Comparison of ENCODE assay signal across 23 cellular contexts in the genomic region with DNA sequence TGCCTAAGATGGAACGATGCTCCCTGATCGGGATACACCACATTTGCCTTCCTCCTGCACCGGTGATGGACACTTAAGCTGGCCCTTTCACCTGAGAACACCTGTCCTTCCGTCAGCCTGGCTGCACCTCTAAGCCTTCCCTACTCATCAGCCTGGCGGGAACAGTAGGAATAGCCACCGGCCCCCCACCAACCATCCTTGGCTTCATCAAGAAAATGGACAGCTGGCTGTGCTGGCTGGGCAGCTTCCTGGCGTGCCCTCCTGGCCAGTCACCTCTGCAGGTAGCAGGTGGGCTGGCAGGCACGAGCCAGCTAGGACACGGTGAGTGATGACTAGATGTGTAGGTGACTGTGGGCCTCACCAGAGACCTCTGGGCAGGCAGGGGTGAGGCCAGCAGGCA.
DNase-seq lines count a peak whose midpoint lies in the region; ATAC-seq, FAIRE-seq and TF ChIP-seq lines count a peak whose summit lies in the region.
"Had no signal": no experiment of that assay in that cellular context is flagged by ENCODE, and none has a peak within 500 bp of the region (broad histone marks: within the 10 kb centered on the region; RNA-seq: fewer than 3 reads in every experiment).

No MANE protein-coding gene starts in this region.

- H3K27me3 ChIP-seq in osteoblast (ENCODE audit: insufficient read depth, low read length), result no peaks in the 10 kb centered on the region
- H3K27me3 ChIP-seq: BE2C had no signal

- H3K4me1 ChIP-seq in mucosa of descending colon (ENCODE audit: low read depth) (peaks cover 3% of the 10 kb centered on the region), osteoblast (ENCODE audit: insufficient read depth, low read length) (no peaks in the 10 kb centered on the region)
- H3K4me1 ChIP-seq: HAP-1 had no signal

- H3K4me2 ChIP-seq in osteoblast (ENCODE audit: insufficient read depth, low read length), result no peak overlapping the region

- TF ChIP-seq CTCF in glutamatergic neuron (IDR thresholded peaks at IDR 0.05; ENCODE audit: partially characterized antibody, unreplicated experiment) (no peak), mucosa of descending colon (IDR thresholded peaks at IDR 0.05) (no peak), osteoblast (IDR thresholded peaks at IDR 0.05; ENCODE audit: extremely low read depth, low read depth, low read length) (no peak), osteocyte (IDR thresholded peaks at IDR 0.05) (no peak)

- H3K4me3 ChIP-seq in mucosa of descending colon (no peak overlapping the region), osteoblast (ENCODE audit: insufficient read depth, low read length) (no peak overlapping the region)
- H3K4me3 ChIP-seq: GM12878, HAP-1 had no signal

- intact Hi-C loops in mucosa of descending colon (cut with DNase I, micrococcal nuclease), result no loop called here

- H3K79me2 ChIP-seq in osteoblast (ENCODE audit: insufficient read depth, low read length), result no peaks in the 10 kb centered on the region

- POLR2A ChIA-PET in activated CD4-positive, alpha-beta memory T cell treated with anti-CD3 and anti-CD28 coated beads, Interleukin-2, amount 10 ng/mL, durations not matched to agents 7 days and 5 days (lab: Charles Lee), result no interaction called here

- FAIRE-seq in urothelium cell line (lab: Jason Lieb, UNC), result peak; percentile 13
- FAIRE-seq: A204.1, GM12878, GM19239, H1 had no signal

- H3K36me3 Mint-ChIP-seq in glutamatergic neuron (ENCODE audit: unreplicated experiment), result no peaks in the 10 kb centered on the region
- H3K36me3 Mint-ChIP-seq in activated CD4-positive, alpha-beta memory T cell treated with anti-CD3 and anti-CD28 coated beads, Interleukin-2, amount 10 ng/mL, durations not matched to agents 7 days and 5 days (ENCODE audit: low read depth), result no peaks in the 10 kb centered on the region
- H3K36me3 Mint-ChIP-seq in osteocyte (ENCODE audit: unreplicated experiment), result no peaks in the 10 kb centered on the region
- H3K36me3 Mint-ChIP-seq: CD4-positive, CD25-positive, alpha-beta regulatory T cell; CD8-positive, alpha-beta memory T cell had no signal

- H3K27ac Mint-ChIP-seq in glutamatergic neuron (ENCODE audit: unreplicated experiment) (no peak overlapping the region), osteocyte (ENCODE audit: unreplicated experiment) (no peak overlapping the region)
- H3K27ac Mint-ChIP-seq in activated CD4-positive, alpha-beta memory T cell treated with anti-CD3 and anti-CD28 coated beads, Interleukin-2, amount 10 ng/mL, durations not matched to agents 7 days and 5 days, result no peak overlapping the region
- H3K27ac Mint-ChIP-seq: CD4-positive, CD25-positive, alpha-beta regulatory T cell; CD8-positive, alpha-beta memory T cell had no signal

- no peak overlapping the region for H3K4me3 Mint-ChIP-seq in glutamatergic neuron (ENCODE audit: unreplicated experiment)
- H3K4me3 Mint-ChIP-seq in activated CD4-positive, alpha-beta memory T cell treated with anti-CD3 and anti-CD28 coated beads, Interleukin-2, amount 10 ng/mL, durations not matched to agents 7 days and 5 days, result no peak overlapping the region
- H3K4me3 Mint-ChIP-seq in osteocyte (ENCODE audit: unreplicated experiment), result no peak overlapping the region
- H3K4me3 Mint-ChIP-seq: CD4-positive, CD25-positive, alpha-beta regulatory T cell; CD8-positive, alpha-beta memory T cell had no signal

- DNase-seq in glutamatergic neuron (peak; percentile 6), mucosa of descending colon (peak in 2 of 3 donors; percentile 3 to 10), osteoblast (ENCODE audit: insufficient read length, low spot score, missing footprints) (peak; percentile 50), urothelium cell line (ENCODE audit: low spot score) (no peak), NCI-H1417 (lab: John Stamatoyannopoulos, UW) (no peak), HT-29 (ENCODE audit: low spot score) (no peak), osteocyte (ENCODE audit: extremely low spot score, unreplicated experiment) (no peak)
- no peak for DNase-seq in activated CD4-positive, alpha-beta memory T cell treated with anti-CD3 and anti-CD28 coated beads, Interleukin-2, amount 10 ng/mL, durations not matched to agents 7 days and 5 days
- DNase-seq: ACHN; BE2C; C1 segment of cervical spinal cord; CD4-positive, CD25-positive, alpha-beta regulatory T cell; COR-L47; DMS 273 treated with DMSO at 0.1 percent for 48 hours; DMS53; DND-41; EL had no signal

- H3K9me3 Mint-ChIP-seq in glutamatergic neuron (ENCODE audit: unreplicated experiment) (peaks cover 5% of the 10 kb centered on the region), osteocyte (ENCODE audit: unreplicated experiment) (no peaks in the 10 kb centered on the region)
- H3K9me3 Mint-ChIP-seq in activated CD4-positive, alpha-beta memory T cell treated with anti-CD3 and anti-CD28 coated beads, Interleukin-2, amount 10 ng/mL, durations not matched to agents 7 days and 5 days, result no peaks in the 10 kb centered on the region

- CTCF ChIA-PET in activated CD4-positive, alpha-beta memory T cell treated with anti-CD3 and anti-CD28 coated beads, Interleukin-2, amount 10 ng/mL, durations not matched to agents 7 days and 5 days (lab: Charles Lee), result no interaction called here

- no peak for ATAC-seq in mucosa of descending colon
- ATAC-seq: GM12878 had no signal

- H2AFZ ChIP-seq in osteoblast (ENCODE audit: low read length), result no peak overlapping the region

- H3K4me1 Mint-ChIP-seq in glutamatergic neuron (ENCODE audit: low read depth, unreplicated experiment), result peaks cover 1% of the 10 kb centered on the region
- H3K4me1 Mint-ChIP-seq in activated CD4-positive, alpha-beta memory T cell treated with anti-CD3 and anti-CD28 coated beads, Interleukin-2, amount 10 ng/mL, durations not matched to agents 7 days and 5 days, result no peaks in the 10 kb centered on the region
- no peaks in the 10 kb centered on the region for H3K4me1 Mint-ChIP-seq in osteocyte (ENCODE audit: unreplicated experiment)
- H3K4me1 Mint-ChIP-seq: CD4-positive, CD25-positive, alpha-beta regulatory T cell; CD8-positive, alpha-beta memory T cell had no signal

- no peaks in the 10 kb centered on the region for H4K20me1 ChIP-seq in osteoblast (ENCODE audit: insufficient read depth, low read length)

- H3K36me3 ChIP-seq in mucosa of descending colon (ENCODE audit: low read depth) (no peaks in the 10 kb centered on the region), osteoblast (ENCODE audit: insufficient read depth, low read length) (no peaks in the 10 kb centered on the region)
- H3K36me3 ChIP-seq: BE2C, HAP-1 had no signal

- no peaks in the 10 kb centered on the region for H3K9me3 ChIP-seq in mucosa of descending colon
- H3K9me3 ChIP-seq in osteoblast (ENCODE audit: low read depth, low read length), result no peaks in the 10 kb centered on the region
- H3K9me3 ChIP-seq: BE2C, HAP-1 had no signal

- H3K27me3 Mint-ChIP-seq in glutamatergic neuron (ENCODE audit: unreplicated experiment) (peaks cover 6% of the 10 kb centered on the region), osteocyte (ENCODE audit: unreplicated experiment) (no peaks in the 10 kb centered on the region)
- no peaks in the 10 kb centered on the region for H3K27me3 Mint-ChIP-seq in activated CD4-positive, alpha-beta memory T cell treated with anti-CD3 and anti-CD28 coated beads, Interleukin-2, amount 10 ng/mL, durations not matched to agents 7 days and 5 days
- H3K27me3 Mint-ChIP-seq: CD4-positive, CD25-positive, alpha-beta regulatory T cell had no signal

- H3K27ac ChIP-seq in osteoblast (ENCODE audit: low read depth, low read length), result no peak overlapping the region

Comparison
In these comparisons a context has a peak if more than half of its experiments do, and no peak if none do; other contexts are left out.
1. DNase-seq: peak in glutamatergic neuron (single experiment), mucosa of descending colon (2 of 3) and osteoblast (single experiment); none in urothelium cell line (single experiment), activated CD4-positive, alpha-beta memory T cell treated with anti-CD3 and anti-CD28 coated beads, Interleukin-2, amount 10 ng/mL, durations not matched to agents 7 days and 5 days (single experiment), NCI-H1417 (0 of 3), HT-29 (single experiment) and osteocyte (single experiment).